ENCODE assay signal across 9 cellular contexts in genomic region chr19:48102870-48103751, GRCh38. TPM values are rescaled to one million over a fixed set of nuclear protein-coding genes. Genes with fewer than 3 reads are reported as not detected.
DNase-seq lines count a peak whose midpoint lies in the region; ATAC-seq, FAIRE-seq and TF ChIP-seq lines count a peak whose summit lies in the region.
"Had no signal": no experiment of that assay in that cellular context is flagged by ENCODE, and none has a peak within 500 bp of the region (broad histone marks: within the 10 kb centered on the region; RNA-seq: fewer than 3 reads in every experiment).

No MANE protein-coding gene starts in this region.

- H3K9me3 ChIP-seq in RWPE2 (ENCODE audit: severe bottlenecking) (no peaks in the 10 kb centered on the region), colonic mucosa (no peaks in the 10 kb centered on the region), neural cell (ENCODE audit: low read length) (no peaks in the 10 kb centered on the region), mesenchymal stem cell (ENCODE audit: control insufficient read depth, low read length) (no peaks in the 10 kb centered on the region)

- no peak overlapping the region for H2BK12ac ChIP-seq in mesenchymal stem cell (ENCODE audit: low read length in 2 of 2)

- H2AK5ac ChIP-seq in mesenchymal stem cell (ENCODE audit: low read length, severe bottlenecking) = no peak overlapping the region

- no peaks in the 10 kb centered on the region for H3K9me2 ChIP-seq in neural cell (ENCODE audit: insufficient read depth, low read length)

- no peaks in the 10 kb centered on the region for H3K79me2 ChIP-seq in neural cell (replicated peaks; ENCODE audit: insufficient read depth, low read length)

- H3K79me1 ChIP-seq in mesenchymal stem cell (replicated peaks; ENCODE audit: low read length, poor library complexity, severe bottlenecking) = no peaks in the 10 kb centered on the region

- intact Hi-C loops in colonic mucosa (cut with DNase I) = no loop called here

- no peak for TF ChIP-seq EP300 in neural cell (conservative IDR thresholded peaks at IDR 0.05; ENCODE audit: poor library complexity, severe bottlenecking)

- H3K23ac ChIP-seq in mesenchymal stem cell (ENCODE audit: low read length in 2 of 2) = no peak overlapping the region

- H3K4me2 ChIP-seq in neural cell (ENCODE audit: low read length) (no peak overlapping the region), mesenchymal stem cell (ENCODE audit: low read length, poor library complexity, severe bottlenecking) (no peak overlapping the region)

- H3K4me3 ChIP-seq in RWPE2 (ENCODE audit: severe bottlenecking) = no peak overlapping the region
- H3K4me3 ChIP-seq in colonic mucosa = no peak overlapping the region
- no peak overlapping the region for H3K4me3 ChIP-seq in neural cell (ENCODE audit: low read length)
- H3K4me3 ChIP-seq in mesenchymal stem cell (ENCODE audit: insufficient read depth in 1 of 2, low read depth in 1 of 2, low read length in 2 of 2) = no peak overlapping the region

- H2BK5ac ChIP-seq in mesenchymal stem cell (ENCODE audit: low read depth, low read length, poor library complexity, severe bottlenecking) = no peak overlapping the region

- DNase-seq in D341Med (ENCODE audit: low spot score) = peak; percentile 73
- DNase-seq in HTR-8/SVneo (ENCODE audit: insufficient read length, low spot score) = peak; percentile 69
- no peak for DNase-seq in RWPE2 (ENCODE audit: low spot score)
- peak; percentile 40 for DNase-seq in colonic mucosa
- no peak for DNase-seq in mesenchymal stem cell
- no peak for DNase-seq in kidney glomerular epithelial cell (lab: John Stamatoyannopoulos, UW)

- H4K20me1 ChIP-seq in neural cell (ENCODE audit: insufficient read depth) = no peaks in the 10 kb centered on the region

- 51% methylated on average over 13 of the region's 13 CpGs for WGBS in mesenchymal stem cell

- H2BK15ac ChIP-seq in mesenchymal stem cell (ENCODE audit: low read depth, poor library complexity, severe bottlenecking) = no peak overlapping the region

- H3K4me1 ChIP-seq in RWPE2 (ENCODE audit: insufficient read depth, poor library complexity, severe bottlenecking) (no peaks in the 10 kb centered on the region), colonic mucosa (no peaks in the 10 kb centered on the region), mesenchymal stem cell (ENCODE audit: control insufficient read depth, insufficient read depth, low read depth, low read length) (peaks cover 4% of the 10 kb centered on the region)

- TF ChIP-seq RAD21 in neural cell (conservative IDR thresholded peaks at IDR 0.05) = no peak

- H3K36me3 ChIP-seq in RWPE2 (ENCODE audit: low read depth) = no peaks in the 10 kb centered on the region
- no peaks in the 10 kb centered on the region for H3K36me3 ChIP-seq in colonic mucosa
- no peaks in the 10 kb centered on the region for H3K36me3 ChIP-seq in neural cell (ENCODE audit: insufficient read depth, low read length)
- no peaks in the 10 kb centered on the region for H3K36me3 ChIP-seq in mesenchymal stem cell (ENCODE audit: control insufficient read depth in 1 of 2, insufficient read depth in 2 of 2, low read depth in 1 of 2, low read length in 2 of 2)

- FAIRE-seq in HTR-8/SVneo (lab: Jason Lieb, UNC) = no peak

- no peak overlapping the region for H3K27ac ChIP-seq in RWPE2 (ENCODE audit: poor library complexity, severe bottlenecking)
- no peak overlapping the region for H3K27ac ChIP-seq in colonic mucosa
- H3K27ac ChIP-seq in neural cell (ENCODE audit: low read length) = no peak overlapping the region
- H3K27ac ChIP-seq in mesenchymal stem cell (ENCODE audit: low read length, poor library complexity, severe bottlenecking) = no peak overlapping the region

- H4K8ac ChIP-seq in mesenchymal stem cell (ENCODE audit: low read length) = no peak overlapping the region

- no peak overlapping the region for H4K91ac ChIP-seq in mesenchymal stem cell (ENCODE audit: low read length)

- H3K18ac ChIP-seq in mesenchymal stem cell (ENCODE audit: low read depth in 1 of 2, low read length in 2 of 2) = no peak overlapping the region

- no peaks in the 10 kb centered on the region for H3F3A ChIP-seq in neural cell (ENCODE audit: insufficient read depth, low read length, poor library complexity, severe bottlenecking)

- H3K27me3 ChIP-seq in RWPE2 (ENCODE audit: insufficient read depth, poor library complexity, severe bottlenecking) (no peaks in the 10 kb centered on the region), colonic mucosa (no peaks in the 10 kb centered on the region), neural cell (ENCODE audit: insufficient read depth, low read depth, low read length) (no peaks in the 10 kb centered on the region), mesenchymal stem cell (ENCODE audit: control insufficient read depth in 1 of 2, insufficient read depth in 1 of 2, low read length in 2 of 2) (peaks cover 4 to 26% of the 10 kb centered on the region in 2 experiments)

- H3K14ac ChIP-seq in mesenchymal stem cell (ENCODE audit: low read length in 2 of 2) = no peak overlapping the region

- no peak overlapping the region for H2BK120ac ChIP-seq in mesenchymal stem cell (ENCODE audit: low read depth, low read length)

- no peak overlapping the region for H3K4ac ChIP-seq in mesenchymal stem cell (ENCODE audit: low read depth in 1 of 2, low read length in 2 of 2)

- no peak overlapping the region for H3K9ac ChIP-seq in colonic mucosa (ENCODE audit: low read depth in 2 of 2, low read length in 2 of 2)
- H3K9ac ChIP-seq in neural cell (ENCODE audit: low read length) = no peak overlapping the region
- no peak overlapping the region for H3K9ac ChIP-seq in mesenchymal stem cell (ENCODE audit: low read length)

- H2AFZ ChIP-seq in neural cell (ENCODE audit: low read depth, low read length) (no peak overlapping the region), mesenchymal stem cell (ENCODE audit: low read depth, low read length) (no peak overlapping the region)

- ATAC-seq in RWPE2 (ENCODE audit: low read depth) (0 out of 3 replicates have a peak, but pooled peaks have one; percentile 18), HG02870 (IDR thresholded peaks at IDR 0.05; ENCODE audit: unreplicated experiment) (no peak)

- peak; percentile 45 for TF ChIP-seq CTCF in RWPE2 (IDR thresholded peaks at IDR 0.05; ENCODE audit: poor library complexity, severe bottlenecking)
- peak; percentile 73 for TF ChIP-seq CTCF in colonic mucosa (IDR thresholded peaks at IDR 0.05)
- peak; percentile 32 for TF ChIP-seq CTCF in neural cell (IDR thresholded peaks at IDR 0.05; ENCODE audit: poor library complexity, severe bottlenecking)

TF ChIP-seq in neural cell, 6 proteins besides CTCF, POLR2A, EP300 and RAD21:
- TF ChIP-seq SMC3 (conservative IDR thresholded peaks at IDR 0.05; ENCODE audit: poor library complexity) (peak; percentile 10), POLR2AphosphoS5 (IDR thresholded peaks at IDR 0.05) (no peak), REST (IDR thresholded peaks at IDR 0.05; ENCODE audit: borderline replicate concordance) (no peak), EZH2 (IDR thresholded peaks at IDR 0.05; ENCODE audit: borderline replicate concordance, insufficient read depth, low read length, poor library complexity, severe bottlenecking) (no peak)
TF ChIP-seq in neural cell: peak in this region for 1.

RNA-seq across cellular contexts. Expression of gene PLA2G4C, which starts 7.5 kb away (rescaled TPM):
- 1 to 10 TPM; 1.7 to 6.8 TPM for total RNA-seq in colonic mucosa
- 8.6 and 13.1 TPM in 2 replicates for polyA plus RNA-seq in neural cell
- 4.9 and 7.8 TPM in 2 replicates for polyA minus RNA-seq in neural cell
- polyA plus RNA-seq in mesenchymal stem cell (2013, experiment 1 of 2) = 2.5 TPM
- 2.8 TPM for polyA plus RNA-seq in mesenchymal stem cell (2013, experiment 2 of 2)

RNA-seq across cellular contexts. Expression of gene CABP5, which starts 59.2 kb away (rescaled TPM):
- total RNA-seq in colonic mucosa = not detected
- not detected in 2 replicates for polyA plus RNA-seq in neural cell
- not detected in 2 replicates for polyA minus RNA-seq in neural cell
- polyA plus RNA-seq in mesenchymal stem cell (2013, experiment 1 of 2) = not detected
- polyA plus RNA-seq in mesenchymal stem cell (2013, experiment 2 of 2) = not detected
- total RNA-seq: T-helper 2 cell treated with Interferon-gamma antibody and Interleukin-4, amounts not matched to agents 100 ng/mL and 5 ng/mL, for 36 hours had no signal

Comparison
In these comparisons a context has a peak if more than half of its experiments do, and no peak if none do; other contexts are left out.
1. DNase-seq: peak in D341Med (single experiment), HTR-8/SVneo (single experiment) and colonic mucosa (single experiment); none in RWPE2 (single experiment), mesenchymal stem cell (single experiment) and kidney glomerular epithelial cell (single experiment).
2. Peak in every context shown above with its lines, with median percentiles within 50 percentile points of each other: CTCF ChIP-seq.